17 cellular contexts compared by ENCODE assay signal in genomic region chr10:46232084-46232483, GRCh38. TPM values are rescaled to one million over a fixed set of nuclear protein-coding genes. Genes with fewer than 3 reads are reported as not detected.
"Had no signal": no experiment of that assay in that cellular context is flagged by ENCODE, and none has a peak within 500 bp of the region (broad histone marks: within the 10 kb centered on the region; RNA-seq: fewer than 3 reads in every experiment).

No MANE protein-coding gene starts in this region.

- H3K27me3 Mint-ChIP-seq: activated naive CD8-positive, alpha-beta T cell; naive thymus-derived CD4-positive, alpha-beta T cell had no signal

- H3K4me1 ChIP-seq: foreskin keratinocyte, parathyroid adenoma had no signal

- H3K4me1 Mint-ChIP-seq: stimulated activated memory B cell treated with anti-CD40 and anti-IgM and Interleukin-4, amounts not matched to agents 10 μg/mL and 1 μg/mL and 100 μg/mL, for 72 hours had no signal

- H3K4me3 Mint-ChIP-seq: activated naive CD8-positive, alpha-beta T cell; brain; naive thymus-derived CD4-positive, alpha-beta T cell; stimulated activated memory B cell treated with anti-CD40 and anti-IgM and Interleukin-4, amounts not matched to agents 10 μg/mL and 1 μg/mL and 100 μg/mL, for 72 hours had no signal

- H3K36me3 Mint-ChIP-seq: brain had no signal

- H3K27ac ChIP-seq: foreskin keratinocyte, parathyroid adenoma had no signal

- ATAC-seq: foreskin keratinocyte; naive thymus-derived CD4-positive, alpha-beta T cell; stimulated activated memory B cell treated with anti-CD40 and anti-IgM and Interleukin-4, amounts not matched to agents 10 μg/mL and 1 μg/mL and 100 μg/mL, for 72 hours had no signal

- DNase-seq: activated CD4-positive, CD25-positive, alpha-beta regulatory T cell treated with anti-CD3 and anti-CD28 coated beads, Interleukin-2, amount 50 U/mL, for 72 hours; activated effector memory CD4-positive, alpha-beta T cell treated with anti-CD3 and anti-CD28 coated beads, Interleukin-2, amount 50 U/mL, for 16 hours; effector memory CD4-positive, alpha-beta T cell; foreskin keratinocyte; glutamatergic neuron; stimulated activated CD4-positive, alpha-beta T cell treated with anti-CD3 and anti-CD28 coated beads, Interleukin-2, amount 100 ng/mL, for 48 hours; substantia nigra; trophoblast cell had no signal

- H2AFZ ChIP-seq: parathyroid adenoma had no signal

- H3K27ac Mint-ChIP-seq: activated naive CD8-positive, alpha-beta T cell; brain; stimulated activated memory B cell treated with anti-CD40 and anti-IgM and Interleukin-4, amounts not matched to agents 10 μg/mL and 1 μg/mL and 100 μg/mL, for 72 hours had no signal

- H3K79me2 ChIP-seq: parathyroid adenoma had no signal

- H3K9ac ChIP-seq: parathyroid adenoma had no signal

RNA-seq across cellular contexts. Expression of gene ANTXRL, which starts 54.7 kb away (rescaled TPM):
- total RNA-seq: foreskin keratinocyte; lung microvascular endothelial cell; mononuclear cell; renal cortical epithelial cell; T-helper 1 cell treated with Interleukin-12 subunit alpha and Interleukin-12 subunit beta and Interleukin-4 antibody, amounts not matched to agents 30 ng/mL and 1 ng/mL, for 36 hours had no signal
- polyA plus RNA-seq: foreskin keratinocyte; naive thymus-derived CD4-positive, alpha-beta T cell had no signal
